8 cellular contexts compared by ENCODE assay signal in the genomic region with DNA sequence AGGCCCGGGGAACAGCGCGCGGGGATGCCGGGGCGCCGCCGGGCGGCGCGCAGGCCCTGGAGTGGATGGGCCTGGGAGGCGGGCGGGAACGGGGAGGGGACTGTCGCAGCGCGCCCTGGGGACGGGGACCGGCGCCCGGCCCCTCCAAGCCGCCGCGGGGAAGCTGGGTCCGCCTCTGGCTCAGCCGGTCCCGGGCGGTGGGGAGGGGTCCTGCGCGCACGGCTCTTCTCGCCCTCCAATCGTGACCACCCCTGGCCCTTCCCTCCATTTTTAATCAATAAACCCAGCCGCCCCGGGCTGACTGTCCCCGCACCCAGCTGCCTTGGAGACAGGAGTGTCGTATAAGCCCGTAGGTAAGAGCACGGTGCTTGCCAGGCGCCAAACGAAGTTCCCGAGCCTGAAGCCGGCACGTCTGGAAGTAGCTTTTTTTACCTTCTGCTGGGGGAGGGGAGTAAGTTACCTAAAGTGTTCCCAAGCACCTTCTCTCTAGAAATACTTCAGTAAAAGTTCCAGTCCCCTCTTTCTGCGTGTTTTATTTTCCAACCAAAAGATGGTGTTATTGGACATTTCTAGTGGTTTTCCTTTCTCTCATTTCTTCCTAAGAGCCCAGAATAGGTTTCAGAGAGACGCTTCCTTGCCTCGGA. TPM values are rescaled to one million over a fixed set of nuclear protein-coding genes. Genes with fewer than 3 reads are reported as not detected.
DNase-seq lines count a peak whose midpoint lies in the region; ATAC-seq, FAIRE-seq and TF ChIP-seq lines count a peak whose summit lies in the region.

No MANE protein-coding gene starts in this region.

- no peaks in the 10 kb centered on the region for H3K9me3 ChIP-seq in ES-I3 (ENCODE audit: control insufficient read depth, insufficient read depth, low read length)

- H3K4me1 Mint-ChIP-seq in T-cell: peaks cover 43 to 47% (median 45%) of the 10 kb centered on the region in 3 donors
- H3K4me1 Mint-ChIP-seq in central memory CD8-positive, alpha-beta T cell: peaks cover 43% of the 10 kb centered on the region

- POLR2A ChIA-PET in T-cell (lab: Charles Lee): interaction anchor here (0.6 to 1.6 kb wide), 4 partner anchors 55 to 75 kb away, joined by 3 to 14 read pairs (median 4); partner anchors contain the start of gene LSM14B (in 1 of the 2)

- peak overlapping the region; percentile 83 to 89 (median 86) for H3K4me3 Mint-ChIP-seq in T-cell
- H3K4me3 Mint-ChIP-seq in central memory CD8-positive, alpha-beta T cell: peak overlapping the region; percentile 82

- CTCF ChIA-PET in T-cell (lab: Charles Lee): interaction anchor here in 1 of 2 donors (1.0 kb wide), 1 partner anchor 70 kb away, joined by 3 read pairs; no protein-coding TSS in a partner anchor

- peaks cover 8% of the 10 kb centered on the region; the same call in 1 of the 2 replicates for H3K4me1 ChIP-seq in ES-I3 (ENCODE audit: insufficient read depth, low read length)

- H3K27me3 Mint-ChIP-seq in T-cell: peaks cover 0 to 6% of the 10 kb centered on the region in 2 donors
- H3K27me3 Mint-ChIP-seq in central memory CD8-positive, alpha-beta T cell: peaks cover 11% of the 10 kb centered on the region

- H3K36me3 Mint-ChIP-seq in T-cell: no peaks in the 10 kb centered on the region
- peaks cover 23% of the 10 kb centered on the region for H3K36me3 Mint-ChIP-seq in central memory CD8-positive, alpha-beta T cell (ENCODE audit: insufficient read depth)

- ATAC-seq in T-cell (replicated peaks in 1 of 4): peak; percentile 21 to 47 (median 30)
- ATAC-seq in central memory CD8-positive, alpha-beta T cell (replicated peaks; ENCODE audit: extremely low read depth, poor library complexity, severe bottlenecking): peak; percentile 52

- no peak for TF ChIP-seq POLR2A in H54 (IDR thresholded peaks at IDR 0.05; ENCODE audit: low read depth, low read length)

- peak overlapping the region; percentile 73 for H3K9ac ChIP-seq in ES-I3 (ENCODE audit: low read depth, low read length)

- peaks cover 0 to 5% (median 0%) of the 10 kb centered on the region in 3 donors for H3K9me3 Mint-ChIP-seq in T-cell
- no peaks in the 10 kb centered on the region for H3K9me3 Mint-ChIP-seq in central memory CD8-positive, alpha-beta T cell

- no peaks in the 10 kb centered on the region for H3K36me3 ChIP-seq in ES-I3 (ENCODE audit: insufficient read depth, low read length)

- peak overlapping the region; percentile 89 to 93 for H3K27ac Mint-ChIP-seq in T-cell
- peak overlapping the region; percentile 96 for H3K27ac Mint-ChIP-seq in central memory CD8-positive, alpha-beta T cell (ENCODE audit: low read depth)

- FAIRE-seq in H54 (lab: Jason Lieb, UNC): no peak

- DNase-seq in H54 (ENCODE audit: insufficient read length, low spot score) (peak; percentile 35), M059J (ENCODE audit: low read depth) (peak; percentile 59), T-cell (peak in 21 of 34 experiments; percentile 14 to 56 (median 28)), kidney tubule cell (ENCODE audit: low spot score) (peak; percentile 67), H4 (ENCODE audit: low spot score) (no peak)
- peak; percentile 22 to 29 for DNase-seq in central memory CD8-positive, alpha-beta T cell (ENCODE audit: low spot score in 2 of 2)
- DNase-seq in stimulated activated CD4-positive, alpha-beta T cell treated with anti-CD3 and anti-CD28 coated beads, Interleukin-1b, Interleukin-23, amount 100 ng/mL, for 48 hours: peak; percentile 42

RNA-seq across cellular contexts. Expression of gene TAF4, which starts 0.8 kb away (rescaled TPM):
- 11.7 and 12.4 TPM in 2 replicates for total RNA-seq in M059J (2014; rRNA removed; shearing (Covaris generic))
- 10 to 100 TPM; 21.7 to 39.5 (median 35.2) TPM for total RNA-seq in T-cell
- 2.0 and 4.9 TPM in 2 replicates for total RNA-seq in H4 (2014; rRNA removed; shearing (Covaris generic))

RNA-seq across cellular contexts. Expression of gene LSM14B, which starts 55.8 kb away (rescaled TPM):
- total RNA-seq in M059J (2014; rRNA removed; shearing (Covaris generic)): 46.5 and 60.4 TPM in 2 replicates
- 10 to 100 TPM; 40.5 to 55.5 (median 54.4) TPM for total RNA-seq in T-cell
- 29.3 and 36.7 TPM in 2 replicates for total RNA-seq in H4 (2014; rRNA removed; shearing (Covaris generic))
